Comparison of ENCODE assay signal across 1 cellular context in genomic region chr17:8420041-8420934, GRCh38.
TF ChIP-seq lines count a peak whose summit lies in the region.

No MANE protein-coding gene starts in this region.

TF ChIP-seq in HepG2, 621 proteins besides CTCF, POLR2A, EP300 and RAD21 (continued from another document and continues in another):
- TF ChIP-seq KAT7 (CRISPR knock-in tag; IDR thresholded peaks at IDR 0.05; ENCODE audit: borderline replicate concordance) (peak; percentile 73; the same call in 1 of the 2 replicates), SAFB2 (CRISPR knock-in tag; IDR thresholded peaks at IDR 0.05; ENCODE audit: borderline replicate concordance, low read depth) (no peak), FOXC1 (CRISPR knock-in tag; IDR thresholded peaks at IDR 0.05; ENCODE audit: borderline replicate concordance) (peak; percentile 62; the same call in 1 of the 2 replicates), ZNF629 (CRISPR knock-in tag; conservative IDR thresholded peaks at IDR 0.05) (peak; percentile 90), ZNF660 (CRISPR knock-in tag; IDR thresholded peaks at IDR 0.05; ENCODE audit: borderline replicate concordance, low read depth) (no peak), ZNF607 (CRISPR knock-in tag; IDR thresholded peaks at IDR 0.05; ENCODE audit: borderline replicate concordance) (no peak; the same call in 1 of the 2 replicates), ZNF333 (CRISPR knock-in tag; IDR thresholded peaks at IDR 0.05; ENCODE audit: borderline replicate concordance) (no peak), JUNB (CRISPR knock-in tag; IDR thresholded peaks at IDR 0.05; ENCODE audit: borderline replicate concordance) (peak; percentile 45; the same call in 1 of the 2 replicates), CBX1 (IDR thresholded peaks at IDR 0.05; ENCODE audit: low read depth) (no peak), CHCHD3 (CRISPR knock-in tag; IDR thresholded peaks at IDR 0.05) (no peak), KDM5A (IDR thresholded peaks at IDR 0.05; ENCODE audit: borderline replicate concordance, low read length) (no peak), PHF20 (CRISPR knock-in tag; IDR thresholded peaks at IDR 0.05) (no peak), DBP (CRISPR knock-in tag; IDR thresholded peaks at IDR 0.05; ENCODE audit: not compliant biosample characterization) (no peak), ZNF574 (CRISPR knock-in tag; IDR thresholded peaks at IDR 0.05) (peak; percentile 75), PRDM15 (CRISPR knock-in tag; IDR thresholded peaks at IDR 0.05) (no peak), HOXA3 (CRISPR knock-in tag; IDR thresholded peaks at IDR 0.05) (peak; percentile 90), ETS1 (CRISPR knock-in tag; IDR thresholded peaks at IDR 0.05) (no peak), KLF15 (CRISPR knock-in tag; IDR thresholded peaks at IDR 0.05; ENCODE audit: borderline replicate concordance) (no peak), ZNF253 (CRISPR knock-in tag; IDR thresholded peaks at IDR 0.05; ENCODE audit: borderline replicate concordance) (no peak), CAMTA2 (CRISPR knock-in tag; IDR thresholded peaks at IDR 0.05; ENCODE audit: borderline replicate concordance) (no peak), ZBTB43 (CRISPR knock-in tag; conservative IDR thresholded peaks at IDR 0.05) (peak; percentile 79; the same call in 1 of the 2 replicates), KDM1A (CRISPR knock-in tag; IDR thresholded peaks at IDR 0.05) (peak; percentile 69; the same call in 1 of the 2 replicates), BATF2 (CRISPR knock-in tag; IDR thresholded peaks at IDR 0.05) (no peak), CREM (IDR thresholded peaks at IDR 0.05) (peak; percentile 92), CREM (CRISPR knock-in tag; IDR thresholded peaks at IDR 0.05) (no peak), ZNF569 (CRISPR knock-in tag; IDR thresholded peaks at IDR 0.05; ENCODE audit: borderline replicate concordance) (no peak), ZNF441 (CRISPR knock-in tag; IDR thresholded peaks at IDR 0.05; ENCODE audit: borderline replicate concordance) (no peak), HOXA9 (CRISPR knock-in tag; IDR thresholded peaks at IDR 0.05; ENCODE audit: borderline replicate concordance) (no peak), NR0B2 (CRISPR knock-in tag; IDR thresholded peaks at IDR 0.05) (no peak), ZMYM3 (CRISPR knock-in tag; IDR thresholded peaks at IDR 0.05) (peak; percentile 71), FUBP1 (CRISPR knock-in tag; IDR thresholded peaks at IDR 0.05; ENCODE audit: borderline replicate concordance) (no peak), DMTF1 (CRISPR knock-in tag; IDR thresholded peaks at IDR 0.05) (no peak), HMGA1 (CRISPR knock-in tag; conservative IDR thresholded peaks at IDR 0.05) (no peak), MED1 (CRISPR knock-in tag; IDR thresholded peaks at IDR 0.05) (peak; percentile 96), PCBP2 (optimal IDR thresholded peaks at IDR 0.05; ENCODE audit: low read depth, low read length, poor library complexity, severe bottlenecking) (no peak), RFX1 (IDR thresholded peaks at IDR 0.05) (no peak), ZFP91 (CRISPR knock-in tag; IDR thresholded peaks at IDR 0.05; ENCODE audit: borderline replicate concordance) (no peak), ZNF101 (CRISPR knock-in tag; IDR thresholded peaks at IDR 0.05; ENCODE audit: borderline replicate concordance, low read depth) (no peak), SRSF9 (IDR thresholded peaks at IDR 0.05; ENCODE audit: borderline replicate concordance, insufficient read depth, low read depth, low read length, poor library complexity, severe bottlenecking) (no peak), SOX13 (IDR thresholded peaks at IDR 0.05) (peak; percentile 69), SOX13 (CRISPR knock-in tag; conservative IDR thresholded peaks at IDR 0.05 in 1 of 2, IDR thresholded peaks at IDR 0.05 in 1 of 2) (peak in 1 of 2 experiments; percentile 96; a peak in 2 of 4 replicates), RBFOX2 (IDR thresholded peaks at IDR 0.05; ENCODE audit: low read depth, low read length) (no peak), ZNF460 (CRISPR knock-in tag; IDR thresholded peaks at IDR 0.05; ENCODE audit: borderline replicate concordance) (peak; percentile 41; the same call in 1 of the 2 replicates), ZNF772 (CRISPR knock-in tag; IDR thresholded peaks at IDR 0.05) (peak; percentile 82; the same call in 1 of the 2 replicates), THRA (CRISPR knock-in tag; IDR thresholded peaks at IDR 0.05; ENCODE audit: borderline replicate concordance) (peak; percentile 92; the same call in 1 of the 2 replicates), ATAD3A (CRISPR knock-in tag; IDR thresholded peaks at IDR 0.05) (no peak)
